ENCODE assay signal across 2 cellular contexts in the genomic region with DNA sequence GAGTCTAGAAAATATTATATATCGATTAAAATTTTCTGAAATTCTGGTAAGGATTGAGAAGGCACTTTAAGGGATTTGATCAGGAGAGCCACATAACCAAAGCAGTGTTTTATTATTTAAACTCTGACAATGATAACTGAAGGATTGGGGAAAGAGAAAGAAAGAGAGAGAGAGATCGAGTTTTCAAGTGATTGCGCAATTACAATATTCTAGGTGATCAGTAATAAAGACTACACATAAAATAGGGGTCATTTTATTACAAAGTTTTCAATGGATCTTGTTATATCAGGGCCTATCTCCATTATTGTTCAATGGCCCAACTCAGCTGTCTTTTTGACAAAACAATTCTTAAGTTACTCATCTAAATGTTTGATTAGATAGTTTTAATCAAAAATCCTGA.
TF ChIP-seq lines count a peak whose summit lies in the region.

No MANE protein-coding gene starts in this region.

TF ChIP-seq in HepG2, 621 proteins besides CTCF, POLR2A, EP300 and RAD21 (continued from another document):
- TF ChIP-seq ZNF180 (CRISPR knock-in tag; IDR thresholded peaks at IDR 0.05; ENCODE audit: borderline replicate concordance, low read depth) (no peak), CEBPB (IDR thresholded peaks at IDR 0.05; ENCODE audit: borderline replicate concordance, low read depth, low read length) (peak; percentile 88)

TF ChIP-seq in Ishikawa, 13 proteins besides CTCF, POLR2A, EP300 and RAD21:
- TF ChIP-seq USF1 (IDR thresholded peaks at IDR 0.05), result no peak
- peak; percentile 94 for TF ChIP-seq CEBPB (IDR thresholded peaks at IDR 0.05)
